In genomic region chr2:46171441-46171953, GRCh38 we compare ENCODE assay signal across 9 cellular contexts.
A peak's percentile ranks its signal among the peaks of the same experiment; 100 is the strongest.
DNase-seq lines count a peak whose midpoint lies in the region; ATAC-seq, FAIRE-seq and TF ChIP-seq lines count a peak whose summit lies in the region.
"Had no signal": no experiment of that assay in that cellular context is flagged by ENCODE, and none has a peak within 500 bp of the region (broad histone marks: within the 10 kb centered on the region; RNA-seq: fewer than 3 reads in every experiment).

No MANE protein-coding gene starts in this region.

- TF ChIP-seq CTCF in HCT116 (IDR thresholded peaks at IDR 0.05 in 2 of 3, conservative IDR thresholded peaks at IDR 0.05 in 1 of 3; ENCODE audit: borderline replicate concordance in 1 of 3, insufficient read depth in 1 of 3, low read depth in 2 of 3, low read length in 2 of 3) (no peak), RWPE1 (conservative IDR thresholded peaks at IDR 0.05; ENCODE audit: low read depth) (no peak), fibroblast of villous mesenchyme (IDR thresholded peaks at IDR 0.05; ENCODE audit: insufficient read depth, low read depth, low read length) (no peak), kidney (IDR thresholded peaks at IDR 0.05; ENCODE audit: borderline replicate concordance, extremely low read depth, insufficient read depth) (no peak), thyroid gland (IDR thresholded peaks at IDR 0.05) (no peak)

- ATAC-seq in HCT116 (peak; percentile 71), HG02571 (IDR thresholded peaks at IDR 0.05; ENCODE audit: unreplicated experiment) (no peak), HG03108 (IDR thresholded peaks at IDR 0.05; ENCODE audit: unreplicated experiment) (no peak)
- ATAC-seq: left lobe of liver had no signal

- DNase-seq in HCT116 (ENCODE audit: low read depth, low spot score) (peak; percentile 24), RWPE1 (ENCODE audit: low spot score) (peak; percentile 72), fibroblast of villous mesenchyme (ENCODE audit: low read depth) (peak; percentile 94), skeletal muscle cell (ENCODE audit: low read depth) (peak; percentile 84), kidney (no peak), thyroid gland (no peak)

- 74 to 75% methylated on average over 8 of the region's 8 CpGs for WGBS in thyroid gland, 2 donors

- H3K36me3 ChIP-seq in HCT116 (ENCODE audit: control insufficient read depth in 1 of 2, insufficient read depth in 2 of 2, low read length in 2 of 2) (no peaks in the 10 kb centered on the region), kidney (ENCODE audit: control insufficient read depth in 1 of 2, insufficient read depth in 2 of 2, low read length in 2 of 2) (peaks cover 0 to under 1% of the 10 kb centered on the region in 2 donors), thyroid gland (no peaks in the 10 kb centered on the region)

- H3K9ac ChIP-seq in HCT116 (ENCODE audit: low read length): 0 out of 2 replicates have a peak overlapping the region, but pooled peaks have one; percentile 1
- H3K9ac ChIP-seq in kidney (ENCODE audit: low read length in 2 of 2): no peak overlapping the region

- no peak for TF ChIP-seq RAD21 in HCT116 (IDR thresholded peaks at IDR 0.05; ENCODE audit: low read depth)

- H3K27ac ChIP-seq in HCT116 (ENCODE audit: low read depth, low read length): peak overlapping the region; percentile 57
- peak overlapping the region; percentile 97 for H3K27ac ChIP-seq in RWPE1
- no peak overlapping the region for H3K27ac ChIP-seq in kidney (ENCODE audit: low read depth in 2 of 2, low read length in 2 of 2)
- no peak overlapping the region for H3K27ac ChIP-seq in thyroid gland

- intact Hi-C loops in HCT116 (cut with micrococcal nuclease) (no loop called here), kidney (cut with DNase I) (no loop called here), thyroid gland (cut with DNase I) (no loop called here)

- H4K20me1 ChIP-seq in HCT116 (ENCODE audit: insufficient read depth): no peaks in the 10 kb centered on the region

- H3K9me3 ChIP-seq in HCT116 (ENCODE audit: control insufficient read depth in 1 of 2, insufficient read depth in 1 of 2, low read depth in 1 of 2, low read length in 2 of 2) (no peaks in the 10 kb centered on the region), kidney (ENCODE audit: control insufficient read depth in 1 of 2, low read length in 2 of 2) (no peaks in the 10 kb centered on the region), thyroid gland (no peaks in the 10 kb centered on the region)

- H3K9me2 ChIP-seq in HCT116 (ENCODE audit: insufficient read depth): no peaks in the 10 kb centered on the region

- no peak for FAIRE-seq in kidney (lab: Jason Lieb, UNC)

- BruUV-seq in HCT116 (replicated peaks; lab: Mats Ljungman, UMichigan): no TSS peak

- H3K4me1 ChIP-seq in HCT116 (ENCODE audit: control insufficient read depth in 1 of 2, insufficient read depth in 2 of 2, low read length in 2 of 2) (peaks cover 21 to 42% of the 10 kb centered on the region in 2 experiments), kidney (ENCODE audit: control insufficient read depth in 1 of 2, insufficient read depth in 1 of 2, low read depth in 1 of 2, low read length in 2 of 2) (no peaks in the 10 kb centered on the region), thyroid gland (peaks cover 9 to 24% of the 10 kb centered on the region in 2 donors)

- RAD21 ChIA-PET in HCT116 (lab: Charles Lee; ENCODE audit: low non-redundant PET in 1 of 2, low total read pairs in 2 of 2, uncharacterized antibody in 2 of 2, unreplicated experiment in 2 of 2): no interaction called here

- POLR2A ChIA-PET in HCT116 (lab: Charles Lee) (interaction anchor here (0.7 kb wide), 1 partner anchor 126 kb away, joined by 3 read pairs; the partner anchor contains the start of gene EPAS1), RWPE1 (lab: Yijun Ruan, JAX; ENCODE audit: low non-redundant PET) (interaction anchor here (1.2 kb wide), 1 partner anchor 123 kb away, joined by 6 read pairs; no protein-coding TSS in a partner anchor)

- H2AFZ ChIP-seq in HCT116 (ENCODE audit: low read depth, low read length, poor library complexity, severe bottlenecking): no peak overlapping the region

- no peaks in the 10 kb centered on the region for H3K79me2 ChIP-seq in HCT116 (ENCODE audit: insufficient read depth, low read length)

- H3K27me3 ChIP-seq in HCT116 (ENCODE audit: insufficient read depth, low read length) (no peaks in the 10 kb centered on the region), thyroid gland (no peaks in the 10 kb centered on the region)

- CTCF ChIA-PET in HCT116 (lab: Charles Lee) (interaction anchor here (1.4 kb wide), 1 partner anchor 109 kb away, joined by 5 read pairs; no protein-coding TSS in a partner anchor), RWPE1 (lab: Yijun Ruan, JAX) (interaction anchor here (0.9 to 1.2 kb wide), 2 partner anchors 109 to 123 kb away, joined by 3 read pairs; no protein-coding TSS in a partner anchor)

- H3K4me3 ChIP-seq in HCT116 (replicated peaks in 1 of 2; ENCODE audit: low read depth in 1 of 2, low read length in 2 of 2) (no peak overlapping the region), fibroblast of villous mesenchyme (ENCODE audit: low read depth, low read length) (no peak overlapping the region), skeletal muscle cell (ENCODE audit: low read depth, low read length) (no peak overlapping the region), kidney (ENCODE audit: low read length in 2 of 2) (no peak overlapping the region), thyroid gland (replicated peaks in 1 of 3) (no peak overlapping the region)

- peak overlapping the region; percentile 57 for H3K4me2 ChIP-seq in HCT116 (ENCODE audit: low read length)

- no peak for TF ChIP-seq POLR2A in HCT116 (IDR thresholded peaks at IDR 0.05; ENCODE audit: borderline replicate concordance, extremely low read depth, insufficient read depth, insufficient read length)
- no peak for TF ChIP-seq POLR2A in thyroid gland (IDR thresholded peaks at IDR 0.05)

TF ChIP-seq in HCT116, 20 proteins besides CTCF, POLR2A, EP300 and RAD21:
- TF ChIP-seq SRF (IDR thresholded peaks at IDR 0.05; ENCODE audit: low read depth) (no peak), REST (IDR thresholded peaks at IDR 0.05; ENCODE audit: low read depth) (no peak), JUND (IDR thresholded peaks at IDR 0.05) (peak; percentile 75), FOSL1 (IDR thresholded peaks at IDR 0.05; ENCODE audit: low read depth) (peak; percentile 89), EZH2phosphoT487 (IDR thresholded peaks at IDR 0.05; ENCODE audit: borderline replicate concordance) (no peak), SP1 (IDR thresholded peaks at IDR 0.05; ENCODE audit: low read depth) (peak; percentile 59; the same call in 1 of the 2 replicates)

Comparison
In these comparisons a context has a peak if more than half of its experiments do, and no peak if none do; other contexts are left out.
1. DNase-seq: peak in HCT116 (single experiment), RWPE1 (single experiment), fibroblast of villous mesenchyme (single experiment) and skeletal muscle cell (single experiment); none in kidney (single experiment) and thyroid gland (0 of 2).
2. H3K27ac ChIP-seq: peak in HCT116 (single experiment) and RWPE1 (single experiment); none in kidney (0 of 2) and thyroid gland (0 of 3).